Comparison of ENCODE assay signal across 14 cellular contexts in genomic region chr6:43274127-43274915, GRCh38. TPM values are rescaled to one million over a fixed set of nuclear protein-coding genes. Genes with fewer than 3 reads are reported as not detected.
A peak's percentile ranks its signal among the peaks of the same experiment; 100 is the strongest.
DNase-seq lines count a peak whose midpoint lies in the region; ATAC-seq and TF ChIP-seq lines count a peak whose summit lies in the region.
"Had no signal": no experiment of that assay in that cellular context is flagged by ENCODE, and none has a peak within 500 bp of the region (broad histone marks: within the 10 kb centered on the region; RNA-seq: fewer than 3 reads in every experiment).

No MANE protein-coding gene starts in this region.

- no peaks in the 10 kb centered on the region for H4K20me1 ChIP-seq in osteoblast (ENCODE audit: insufficient read depth, low read length)

- no peak overlapping the region for H2AFZ ChIP-seq in osteoblast (ENCODE audit: low read length)

- peak overlapping the region; percentile 57 for H3K4me3 Mint-ChIP-seq in T-helper 1 cell treated with Interleukin-12 subunit alpha and Interleukin-12 subunit beta and Interleukin-4 antibody, amounts not matched to agents 30 μg/mL and 1 μg/mL, for 36 hours
- peak overlapping the region; percentile 15 to 79 (median 46) for H3K4me3 Mint-ChIP-seq in IgD-negative memory B cell
- H3K4me3 Mint-ChIP-seq in glutamatergic neuron (ENCODE audit: unreplicated experiment) = peak overlapping the region; percentile 83

- H3K27ac ChIP-seq in osteoblast (ENCODE audit: low read depth, low read length) = no peak overlapping the region
- H3K27ac ChIP-seq: 22Rv1, epithelial cell of prostate had no signal

- H3K4me2 ChIP-seq in osteoblast (ENCODE audit: insufficient read depth, low read length) = peak overlapping the region; percentile 68

- H3K27me3 Mint-ChIP-seq in T-helper 1 cell treated with Interleukin-12 subunit alpha and Interleukin-12 subunit beta and Interleukin-4 antibody, amounts not matched to agents 30 μg/mL and 1 μg/mL, for 36 hours (ENCODE audit: low read depth) = peaks cover 77% of the 10 kb centered on the region
- peaks cover 43% of the 10 kb centered on the region for H3K27me3 Mint-ChIP-seq in IgD-negative memory B cell
- H3K27me3 Mint-ChIP-seq in glutamatergic neuron (ENCODE audit: unreplicated experiment) = peaks cover 24% of the 10 kb centered on the region

- no peaks in the 10 kb centered on the region for H3K36me3 ChIP-seq in osteoblast (ENCODE audit: insufficient read depth, low read length)

- DNase-seq in T-helper 1 cell = no peak
- no peak for DNase-seq in glutamatergic neuron
- peak; percentile 84 for DNase-seq in osteoblast (ENCODE audit: insufficient read length, low spot score, missing footprints)
- DNase-seq in DMS 273 (lab: John Stamatoyannopoulos, UW; ENCODE audit: unreplicated experiment) = no peak
- DNase-seq: NCI-H510A had no signal

- no peak overlapping the region for H3K27ac Mint-ChIP-seq in T-helper 1 cell treated with Interleukin-12 subunit alpha and Interleukin-12 subunit beta and Interleukin-4 antibody, amounts not matched to agents 30 μg/mL and 1 μg/mL, for 36 hours
- H3K27ac Mint-ChIP-seq in IgD-negative memory B cell (peak overlapping the region in 1 of 3 donors; percentile 58), glutamatergic neuron (ENCODE audit: unreplicated experiment) (no peak overlapping the region)

- no peak for TF ChIP-seq CTCF in glutamatergic neuron (IDR thresholded peaks at IDR 0.05; ENCODE audit: partially characterized antibody, unreplicated experiment)
- TF ChIP-seq CTCF in osteoblast (IDR thresholded peaks at IDR 0.05; ENCODE audit: extremely low read depth, low read depth, low read length) = no peak

- H3K4me1 Mint-ChIP-seq in T-helper 1 cell treated with Interleukin-12 subunit alpha and Interleukin-12 subunit beta and Interleukin-4 antibody, amounts not matched to agents 30 μg/mL and 1 μg/mL, for 36 hours (ENCODE audit: low read depth) = peaks cover 17% of the 10 kb centered on the region
- H3K4me1 Mint-ChIP-seq in IgD-negative memory B cell (peaks cover 5 to 27% (median 26%) of the 10 kb centered on the region in 3 donors), glutamatergic neuron (ENCODE audit: low read depth, unreplicated experiment) (peaks cover 15% of the 10 kb centered on the region)

- H3K27me3 ChIP-seq in osteoblast (ENCODE audit: insufficient read depth, low read length) = peaks cover 20% of the 10 kb centered on the region

- no peak overlapping the region for H3K4me3 ChIP-seq in osteoblast (ENCODE audit: insufficient read depth, low read length)

- H3K36me3 Mint-ChIP-seq in T-helper 1 cell treated with Interleukin-12 subunit alpha and Interleukin-12 subunit beta and Interleukin-4 antibody, amounts not matched to agents 30 μg/mL and 1 μg/mL, for 36 hours (ENCODE audit: low read depth) = peaks cover 2% of the 10 kb centered on the region
- H3K36me3 Mint-ChIP-seq in IgD-negative memory B cell (no peaks in the 10 kb centered on the region), glutamatergic neuron (ENCODE audit: unreplicated experiment) (no peaks in the 10 kb centered on the region)

- H3K9me3 Mint-ChIP-seq in T-helper 1 cell treated with Interleukin-12 subunit alpha and Interleukin-12 subunit beta and Interleukin-4 antibody, amounts not matched to agents 30 μg/mL and 1 μg/mL, for 36 hours = no peaks in the 10 kb centered on the region
- H3K9me3 Mint-ChIP-seq in IgD-negative memory B cell = peaks cover 0 to 4% (median 0%) of the 10 kb centered on the region in 3 donors
- H3K9me3 Mint-ChIP-seq in glutamatergic neuron (ENCODE audit: unreplicated experiment) = peaks cover 10% of the 10 kb centered on the region

- H3K9me3 ChIP-seq in osteoblast (ENCODE audit: low read depth, low read length) = no peaks in the 10 kb centered on the region

- ATAC-seq in GM21717 (IDR thresholded peaks at IDR 0.05; ENCODE audit: unreplicated experiment) = no peak
- no peak for ATAC-seq in GM18505 (IDR thresholded peaks at IDR 0.05; ENCODE audit: unreplicated experiment)

- H3K79me2 ChIP-seq in osteoblast (ENCODE audit: insufficient read depth, low read length) = no peaks in the 10 kb centered on the region

- H3K4me1 ChIP-seq in osteoblast (ENCODE audit: insufficient read depth, low read length) = peaks cover 18% of the 10 kb centered on the region

- no peak for TF ChIP-seq POLR2A in GM18505 (IDR thresholded peaks at IDR 0.05; ENCODE audit: borderline replicate concordance, extremely low read depth, insufficient read depth, insufficient read length)

RNA-seq across cellular contexts. Expression of gene SLC22A7, which starts 23.7 kb away (rescaled TPM):
- not detected for polyA plus RNA-seq in IgD-negative memory B cell
- total RNA-seq in glutamatergic neuron (ENCODE audit: unreplicated experiment) (0.34 TPM), osteoblast (not detected in 2 replicates)
- total RNA-seq: bronchial epithelial cell, mononuclear cell, right cardiac atrium had no signal
- polyA plus RNA-seq: right cardiac atrium had no signal

RNA-seq across cellular contexts. Expression of gene TTBK1, which starts 31.0 kb away (rescaled TPM):
- polyA plus RNA-seq in IgD-negative memory B cell = 0.04 TPM
- 47.3 TPM for total RNA-seq in glutamatergic neuron (ENCODE audit: unreplicated experiment)
- total RNA-seq in osteoblast = under 0.01 TPM in 1 of 2 replicates, not detected in the other
- total RNA-seq: bronchial epithelial cell had no signal

RNA-seq across cellular contexts. Expression of gene CRIP3, which starts 34.3 kb away (rescaled TPM):
- 2.9 TPM for polyA plus RNA-seq in IgD-negative memory B cell
- 0.69 TPM for total RNA-seq in glutamatergic neuron (ENCODE audit: unreplicated experiment)
- total RNA-seq in osteoblast = 0.59 TPM in 1 of 2 replicates, not detected in the other
- total RNA-seq: bronchial epithelial cell had no signal

RNA-seq across cellular contexts. Expression of gene DNPH1, which starts 45.0 kb away (rescaled TPM):
- polyA plus RNA-seq in IgD-negative memory B cell = 125 TPM
- total RNA-seq in glutamatergic neuron (ENCODE audit: unreplicated experiment) (3.5 TPM), osteoblast (32.9 and 33.3 TPM in 2 replicates)

Comparison
In these comparisons a context has a peak if more than half of its experiments do, and no peak if none do; other contexts are left out.
1. RNA of gene TTBK1, which starts 31.0 kb away (total RNA-seq): 47.3 TPM in glutamatergic neuron (single experiment); under 0.01 TPM in osteoblast; every median in the first group is over 10 times any median in the second.
2. Peak in every context shown above with its lines, with median percentiles within 50 percentile points of each other: H3K4me3 Mint-ChIP-seq.